Comparison of ENCODE assay signal across 33 cellular contexts in the genomic region with DNA sequence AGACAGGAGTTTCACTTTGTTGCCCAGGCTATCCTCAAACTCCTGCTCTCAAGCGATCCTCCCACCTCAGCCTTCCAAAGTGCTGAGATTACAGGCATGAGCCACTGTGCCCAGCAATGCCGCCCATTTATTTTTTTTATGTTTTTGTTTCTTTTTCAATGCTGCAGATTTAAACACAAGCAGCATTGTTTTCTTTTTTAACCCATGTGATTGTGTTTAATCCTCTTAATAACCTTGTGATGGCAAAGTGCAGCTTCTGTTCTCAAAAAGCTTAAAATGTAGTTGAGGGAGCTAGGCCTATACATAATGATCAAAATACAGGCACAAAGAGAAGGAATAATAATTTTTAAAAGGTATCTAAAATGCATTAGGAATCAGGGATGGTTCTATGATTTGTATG. TPM values are rescaled to one million over a fixed set of nuclear protein-coding genes. Genes with fewer than 3 reads are reported as not detected.
"Had no signal": no experiment of that assay in that cellular context is flagged by ENCODE, and none has a peak within 500 bp of the region (broad histone marks: within the 10 kb centered on the region; RNA-seq: fewer than 3 reads in every experiment).

No MANE protein-coding gene starts in this region.

- H3K27me3 ChIP-seq: brain microvascular endothelial cell, Peyer's patch had no signal

- H3K4me1 Mint-ChIP-seq: activated CD4-positive, alpha-beta T cell treated with anti-CD3 and anti-CD28 coated beads, Interleukin-2, amount 10 ng/mL, durations not matched to agents 24 days and 14 days had no signal

- H3K36me3 ChIP-seq: adrenal gland, brain microvascular endothelial cell, Peyer's patch, WERI-Rb-1 had no signal

- H3K4me3 Mint-ChIP-seq: activated CD4-positive, alpha-beta T cell treated with anti-CD3 and anti-CD28 coated beads, Interleukin-2, amount 10 ng/mL, durations not matched to agents 24 days and 14 days; activated CD8-positive, alpha-beta T cell treated with anti-CD3 and anti-CD28 coated beads, Interleukin-2, amount 10 ng/mL, durations not matched to agents 7 days and 5 days; activated naive CD4-positive, alpha-beta T cell treated with anti-CD3 and anti-CD28 coated beads for 36 hours; activated T-cell treated with anti-CD3 and anti-CD28 coated beads, Interleukin-2, amount 50 U/mL, for 4 hours; activated T-helper 1 cell treated with anti-CD3 and anti-CD28 coated beads, Interleukin-12 subunit alpha, Interleukin-12 subunit beta, Interleukin-2, Interleukin-4 antibody, amounts not matched to agents 30 ng/mL and 10 ng/mL and 1 ng/mL, durations not matched to agents 14 hours and 24 hours and 36 hours had no signal

- H3K9me3 Mint-ChIP-seq: activated CD4-positive, alpha-beta T cell treated with anti-CD3 and anti-CD28 coated beads, Interleukin-2, amount 10 ng/mL, durations not matched to agents 24 days and 14 days; activated naive CD4-positive, alpha-beta T cell treated with anti-CD3 and anti-CD28 coated beads for 36 hours; activated naive CD4-positive, alpha-beta T cell treated with anti-CD3 and anti-CD28 coated beads, Interleukin-2, amount 50 U/mL, for 72 hours; activated T-cell treated with anti-CD3 and anti-CD28 coated beads, Interleukin-2, amount 50 U/mL, for 4 hours; activated T-helper 1 cell treated with anti-CD3 and anti-CD28 coated beads, Interleukin-12 subunit alpha, Interleukin-12 subunit beta, Interleukin-2, Interleukin-4 antibody, amounts not matched to agents 30 ng/mL and 10 ng/mL and 1 ng/mL, durations not matched to agents 14 hours and 24 hours and 36 hours had no signal

- ATAC-seq: activated CD8-positive, alpha-beta T cell treated with anti-CD3 and anti-CD28 coated beads, Interleukin-2, amount 10 ng/mL, durations not matched to agents 7 days and 5 days; activated naive CD4-positive, alpha-beta T cell treated with anti-CD3 and anti-CD28 coated beads, Interleukin-2, amount 50 U/mL, for 72 hours; activated T-cell treated with anti-CD3 and anti-CD28 coated beads, Interleukin-2, amount 50 U/mL, for 4 hours; PC-3; Right ventricle myocardium inferior had no signal

- H3K36me3 Mint-ChIP-seq: activated naive CD4-positive, alpha-beta T cell treated with anti-CD3 and anti-CD28 coated beads, Interleukin-2, amount 50 U/mL, for 72 hours had no signal

- H3K4me3 ChIP-seq: adrenal gland, Peyer's patch had no signal

- H3K27ac Mint-ChIP-seq: activated CD4-positive, alpha-beta T cell treated with anti-CD3 and anti-CD28 coated beads, Interleukin-2, amount 10 ng/mL, durations not matched to agents 24 days and 14 days; activated CD8-positive, alpha-beta T cell treated with anti-CD3 and anti-CD28 coated beads, Interleukin-2, amount 10 ng/mL, durations not matched to agents 7 days and 5 days; activated naive CD4-positive, alpha-beta T cell treated with anti-CD3 and anti-CD28 coated beads for 36 hours; activated naive CD4-positive, alpha-beta T cell treated with anti-CD3 and anti-CD28 coated beads, Interleukin-2, amount 50 U/mL, for 72 hours; activated T-helper 1 cell treated with anti-CD3 and anti-CD28 coated beads, Interleukin-12 subunit alpha, Interleukin-12 subunit beta, Interleukin-2, Interleukin-4 antibody, amounts not matched to agents 30 ng/mL and 10 ng/mL and 1 ng/mL, durations not matched to agents 14 hours and 24 hours and 36 hours had no signal

- H3K9me3 ChIP-seq: adrenal gland, Peyer's patch had no signal

- H3K27ac ChIP-seq: adrenal gland, brain microvascular endothelial cell, Peyer's patch, WERI-Rb-1 had no signal

- DNase-seq: activated CD4-positive, alpha-beta T cell treated with anti-CD3 and anti-CD28 coated beads, Interleukin-2, amount 10 ng/mL, durations not matched to agents 24 days and 14 days; activated CD4-positive, alpha-beta T cell treated with anti-CD3 and anti-CD28 coated beads, Interleukin-2, amount 50 U/mL, for 48 hours; activated CD8-positive, alpha-beta T cell treated with anti-CD3 and anti-CD28 coated beads, Interleukin-2, amount 10 ng/mL, durations not matched to agents 7 days and 5 days; activated gamma-delta T cell treated with Interleukin-2 at 50 U/mL for 16 hours; activated naive CD4-positive, alpha-beta T cell treated with anti-CD3 and anti-CD28 coated beads for 36 hours; activated T-cell treated with anti-CD3 and anti-CD28 coated beads, Interleukin-2, amount 50 U/mL, for 4 hours; adrenal gland; anterior cingulate cortex; brain microvascular endothelial cell; central memory CD4-positive, alpha-beta T cell; KG1; MM.1S; MV-4-11; NCI-H1092; NCI-H187; NCI-H2029 treated with DMSO at 0.1 percent for 48 hours; NCI-H2107; NCI-H2171; NCI-H446; NCI-H510A treated with DMSO at 0.1 percent for 48 hours; NCI-H526 treated with DMSO at 0.1 percent for 48 hours; PC-3; Peyer's patch; RPMI8226; SIG-M5; SW 1271; T-helper 1 cell; T-helper 2 cell; T-helper 9 cell; WERI-Rb-1 had no signal

RNA-seq across cellular contexts. Expression of a gene that starts 11.5 kb away (rescaled TPM):
- total RNA-seq: activated CD4-positive, alpha-beta T cell treated with anti-CD3 and anti-CD28 coated beads, Interleukin-2, amount 10 ng/mL, durations not matched to agents 24 days and 14 days; activated CD8-positive, alpha-beta T cell treated with anti-CD3 and anti-CD28 coated beads, Interleukin-2, amount 10 ng/mL, durations not matched to agents 7 days and 5 days; activated naive CD4-positive, alpha-beta T cell treated with anti-CD3 and anti-CD28 coated beads for 36 hours; activated naive CD4-positive, alpha-beta T cell treated with anti-CD3 and anti-CD28 coated beads, Interleukin-2, amount 50 U/mL, for 72 hours; activated T-cell treated with anti-CD3 and anti-CD28 coated beads, Interleukin-2, amount 50 U/mL, for 4 hours; activated T-helper 1 cell treated with anti-CD3 and anti-CD28 coated beads, Interleukin-12 subunit alpha, Interleukin-12 subunit beta, Interleukin-2, Interleukin-4 antibody, amounts not matched to agents 30 ng/mL and 10 ng/mL and 1 ng/mL, durations not matched to agents 14 hours and 24 hours and 36 hours; adrenal gland; PC-3; Peyer's patch; Right ventricle myocardium inferior had no signal

RNA-seq across cellular contexts. Expression of a gene that starts 50.7 kb away (rescaled TPM):
- total RNA-seq: activated CD4-positive, alpha-beta T cell treated with anti-CD3 and anti-CD28 coated beads, Interleukin-2, amount 10 ng/mL, durations not matched to agents 24 days and 14 days; activated CD8-positive, alpha-beta T cell treated with anti-CD3 and anti-CD28 coated beads, Interleukin-2, amount 10 ng/mL, durations not matched to agents 7 days and 5 days; activated naive CD4-positive, alpha-beta T cell treated with anti-CD3 and anti-CD28 coated beads, Interleukin-2, amount 50 U/mL, for 72 hours; activated T-cell treated with anti-CD3 and anti-CD28 coated beads, Interleukin-2, amount 50 U/mL, for 4 hours; activated T-helper 1 cell treated with anti-CD3 and anti-CD28 coated beads, Interleukin-12 subunit alpha, Interleukin-12 subunit beta, Interleukin-2, Interleukin-4 antibody, amounts not matched to agents 30 ng/mL and 10 ng/mL and 1 ng/mL, durations not matched to agents 14 hours and 24 hours and 36 hours had no signal
